In the genomic region with DNA sequence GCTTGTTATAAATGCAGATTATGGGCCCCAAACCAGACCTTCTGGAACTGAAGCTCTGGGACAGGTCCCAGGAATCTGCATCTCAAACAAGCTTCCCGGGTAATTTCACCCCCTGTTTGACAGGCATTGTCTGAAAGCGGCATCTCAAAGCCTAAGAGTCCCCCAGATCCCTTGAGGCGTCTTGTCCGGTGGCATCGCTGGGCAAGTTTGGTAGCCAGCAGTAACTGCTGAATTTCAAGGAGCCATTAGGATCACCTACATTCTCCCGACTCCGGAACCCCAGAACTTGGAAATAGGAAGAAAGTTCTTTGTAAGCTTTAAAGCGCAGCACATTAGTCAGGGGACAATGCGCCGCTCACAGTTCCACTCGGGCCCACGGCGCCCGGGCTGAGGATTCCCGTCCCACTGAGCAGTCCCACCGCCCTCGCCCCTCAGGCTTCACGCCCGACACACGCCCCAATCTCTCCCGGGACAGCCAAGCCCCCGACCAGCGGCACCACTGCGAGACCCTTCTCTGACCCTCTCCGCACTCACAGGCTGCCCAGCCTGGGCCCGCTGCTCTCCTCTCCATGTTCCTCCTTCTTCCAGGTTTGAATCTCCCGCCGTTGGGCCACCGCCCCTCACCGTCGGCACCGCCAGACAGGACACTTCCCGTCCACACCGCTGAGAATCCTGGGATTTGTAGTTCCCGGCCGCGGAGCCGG, we compare ENCODE assay signal across 8 cellular contexts. TPM values are rescaled to one million over a fixed set of nuclear protein-coding genes. Genes with fewer than 3 reads are reported as not detected.
DNase-seq lines count a peak whose midpoint lies in the region; ATAC-seq, FAIRE-seq and TF ChIP-seq lines count a peak whose summit lies in the region.

A gene with protein sequence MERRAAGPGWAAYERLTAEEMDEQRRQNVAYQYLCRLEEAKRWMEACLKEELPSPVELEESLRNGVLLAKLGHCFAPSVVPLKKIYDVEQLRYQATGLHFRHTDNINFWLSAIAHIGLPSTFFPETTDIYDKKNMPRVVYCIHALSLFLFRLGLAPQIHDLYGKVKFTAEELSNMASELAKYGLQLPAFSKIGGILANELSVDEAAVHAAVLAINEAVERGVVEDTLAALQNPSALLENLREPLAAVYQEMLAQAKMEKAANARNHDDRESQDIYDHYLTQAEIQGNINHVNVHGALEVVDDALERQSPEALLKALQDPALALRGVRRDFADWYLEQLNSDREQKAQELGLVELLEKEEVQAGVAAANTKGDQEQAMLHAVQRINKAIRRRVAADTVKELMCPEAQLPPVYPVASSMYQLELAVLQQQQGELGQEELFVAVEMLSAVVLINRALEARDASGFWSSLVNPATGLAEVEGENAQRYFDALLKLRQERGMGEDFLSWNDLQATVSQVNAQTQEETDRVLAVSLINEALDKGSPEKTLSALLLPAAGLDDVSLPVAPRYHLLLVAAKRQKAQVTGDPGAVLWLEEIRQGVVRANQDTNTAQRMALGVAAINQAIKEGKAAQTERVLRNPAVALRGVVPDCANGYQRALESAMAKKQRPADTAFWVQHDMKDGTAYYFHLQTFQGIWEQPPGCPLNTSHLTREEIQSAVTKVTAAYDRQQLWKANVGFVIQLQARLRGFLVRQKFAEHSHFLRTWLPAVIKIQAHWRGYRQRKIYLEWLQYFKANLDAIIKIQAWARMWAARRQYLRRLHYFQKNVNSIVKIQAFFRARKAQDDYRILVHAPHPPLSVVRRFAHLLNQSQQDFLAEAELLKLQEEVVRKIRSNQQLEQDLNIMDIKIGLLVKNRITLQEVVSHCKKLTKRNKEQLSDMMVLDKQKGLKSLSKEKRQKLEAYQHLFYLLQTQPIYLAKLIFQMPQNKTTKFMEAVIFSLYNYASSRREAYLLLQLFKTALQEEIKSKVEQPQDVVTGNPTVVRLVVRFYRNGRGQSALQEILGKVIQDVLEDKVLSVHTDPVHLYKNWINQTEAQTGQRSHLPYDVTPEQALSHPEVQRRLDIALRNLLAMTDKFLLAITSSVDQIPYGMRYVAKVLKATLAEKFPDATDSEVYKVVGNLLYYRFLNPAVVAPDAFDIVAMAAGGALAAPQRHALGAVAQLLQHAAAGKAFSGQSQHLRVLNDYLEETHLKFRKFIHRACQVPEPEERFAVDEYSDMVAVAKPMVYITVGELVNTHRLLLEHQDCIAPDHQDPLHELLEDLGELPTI (N-terminal part only) (minus strand): TSS at position 607 of the 704 bp plus-strand sequence. CDS start 36 bp downstream, at position 571.

- TF ChIP-seq POLR2A in GM12891 (IDR thresholded peaks at IDR 0.05; ENCODE audit: low read depth, low read length) (no peak), GM18505 (IDR thresholded peaks at IDR 0.05; ENCODE audit: borderline replicate concordance, extremely low read depth, insufficient read depth, insufficient read length) (no peak)

- no peaks in the 10 kb centered on the region for H3K27me3 ChIP-seq in keratinocyte (ENCODE audit: control insufficient read depth, extremely low read depth, insufficient read depth, low read length)

- H4K20me1 ChIP-seq in keratinocyte (ENCODE audit: control insufficient read depth, extremely low read depth, insufficient read depth, low read length), result no peaks in the 10 kb centered on the region

- peaks cover 19% of the 10 kb centered on the region for H3K4me1 ChIP-seq in keratinocyte (ENCODE audit: control insufficient read depth, extremely low read depth, insufficient read depth, low read length)

- TF ChIP-seq CTCF in keratinocyte (optimal IDR thresholded peaks at IDR 0.05 in 1 of 3, IDR thresholded peaks at IDR 0.05 in 1 of 3, conservative IDR thresholded peaks at IDR 0.05 in 1 of 3; ENCODE audit: extremely low read depth in 1 of 3, insufficient read depth in 2 of 3, low read length in 3 of 3), result no peak

- ATAC-seq in HG03097 (IDR thresholded peaks at IDR 0.05; ENCODE audit: low FRiP score, unreplicated experiment), result peak; percentile 72
- no peak for ATAC-seq in GM18505 (IDR thresholded peaks at IDR 0.05; ENCODE audit: unreplicated experiment)

- DNase-seq in GM12891 (ENCODE audit: insufficient read length, low spot score) (peak; percentile 93), NCI-H345 treated with DMSO at 0.1 percent for 48 hours (lab: John Stamatoyannopoulos, UW; ENCODE audit: unreplicated experiment) (peak; percentile 67), cerebellar cortex (ENCODE audit: low spot score) (peak; percentile 87), keratinocyte (ENCODE audit: low read depth, low spot score) (no peak)
- peak; percentile 53 for DNase-seq in activated CD4-positive, CD25-positive, alpha-beta regulatory T cell treated with anti-CD3 and anti-CD28 coated beads, Interleukin-2, amount 50 U/mL, for 16 hours (ENCODE audit: low read depth, low spot score)
- DNase-seq in stimulated activated CD4-positive, alpha-beta T cell treated with anti-CD3 and anti-CD28 coated beads, Interleukin-12 subunit alpha, Interleukin-12 subunit beta, amount 100 ng/mL, for 24 hours (ENCODE audit: low read depth in 2 of 2), result peak; percentile 54 to 71

- peak within 1 kb of the TSS; percentile 98 for H3K4me2 ChIP-seq in keratinocyte (ENCODE audit: control insufficient read depth, extremely low read depth, insufficient read depth, low read depth, low read length)

- peak within 1 kb of the TSS; percentile 56 to 87 (median 74) for H3K4me3 ChIP-seq in keratinocyte (ENCODE audit: control insufficient read depth in 2 of 3, extremely low read depth in 1 of 3, insufficient read depth in 2 of 3, low read depth in 1 of 3, low read length in 3 of 3)

- H3K79me2 ChIP-seq in keratinocyte (ENCODE audit: control insufficient read depth, insufficient read depth, low read length), result peaks cover 20% of the 10 kb centered on the region

- peak within 1 kb of the TSS; percentile 84 for H3K9ac ChIP-seq in keratinocyte (ENCODE audit: control insufficient read depth, extremely low read depth, insufficient read depth, low read length)

- peak within 1 kb of the TSS; percentile 73 for H2AFZ ChIP-seq in keratinocyte (ENCODE audit: control insufficient read depth, low read length)

- H3K36me3 ChIP-seq in keratinocyte (ENCODE audit: control insufficient read depth in 2 of 2, extremely low read depth in 1 of 2, insufficient read depth in 2 of 2, low read length in 2 of 2), result peaks cover 0 to 5% of the 10 kb centered on the region in 2 experiments

- FAIRE-seq in GM12891 (lab: Jason Lieb, UNC), result peak; percentile 79
- FAIRE-seq in keratinocyte (lab: Jason Lieb, UNC), result no peak

- no peaks in the 10 kb centered on the region for H3K9me1 ChIP-seq in keratinocyte (ENCODE audit: control insufficient read depth, extremely low read depth, insufficient read depth, low read length)

- no peaks in the 10 kb centered on the region for H3K9me3 ChIP-seq in keratinocyte (ENCODE audit: control insufficient read depth, low read depth, low read length)

- peak within 1 kb of the TSS; percentile 88 for H3K27ac ChIP-seq in keratinocyte (ENCODE audit: control insufficient read depth, insufficient read depth, low read length)

- dilution Hi-C loops in keratinocyte (cut with MboI; ENCODE audit: extremely low pct_ligation_motif_present, low sequenced_read_pairs), result no loop called here

TF ChIP-seq in GM12891, 5 proteins besides CTCF, POLR2A, EP300 and RAD21:
- no peak for TF ChIP-seq TAF1 (IDR thresholded peaks at IDR 0.05; ENCODE audit: low read depth, low read length)
- TF ChIP-seq SPI1 (IDR thresholded peaks at IDR 0.05; ENCODE audit: low read depth, low read length), result peak; percentile 71

RNA-seq across cellular contexts. Expression of the gene that starts here (rescaled TPM):
- 5.1 TPM for polyA plus RNA-seq in GM12891 (2012; ENCODE audit: low read depth, missing spikeins)
- polyA plus RNA-seq in keratinocyte, result 1.5 to 5.7 TPM (median 5.3 TPM) in 3 replicates
- 0.07 TPM for polyA plus RNA-seq in keratinocyte (2011; ENCODE audit: low read depth)
- 0.73 and 0.81 TPM in 2 replicates for polyA plus RNA-seq in keratinocyte (2011; cell fraction: cytosol; rRNA removed)
- 5.6 and 6.2 TPM in 2 replicates for polyA plus RNA-seq in keratinocyte (2011; cell fraction: nucleus; rRNA removed)
- 0.10 and 5.7 TPM in 2 replicates for polyA plus RNA-seq in keratinocyte (2012; ENCODE audit: low replicate concordance)
- polyA minus RNA-seq in keratinocyte, result 1.8 to 21.8 TPM (median 13.0 TPM) in 3 replicates
- 1.7 TPM for polyA minus RNA-seq in keratinocyte (2011; cell fraction: cytosol; rRNA and poly(A)+ RNA removed)
- 2.0 and 2.4 TPM in 2 replicates for polyA minus RNA-seq in keratinocyte (2011; cell fraction: nucleus; rRNA and poly(A)+ RNA removed)
